24 cellular contexts compared by ENCODE assay signal in the genomic region with DNA sequence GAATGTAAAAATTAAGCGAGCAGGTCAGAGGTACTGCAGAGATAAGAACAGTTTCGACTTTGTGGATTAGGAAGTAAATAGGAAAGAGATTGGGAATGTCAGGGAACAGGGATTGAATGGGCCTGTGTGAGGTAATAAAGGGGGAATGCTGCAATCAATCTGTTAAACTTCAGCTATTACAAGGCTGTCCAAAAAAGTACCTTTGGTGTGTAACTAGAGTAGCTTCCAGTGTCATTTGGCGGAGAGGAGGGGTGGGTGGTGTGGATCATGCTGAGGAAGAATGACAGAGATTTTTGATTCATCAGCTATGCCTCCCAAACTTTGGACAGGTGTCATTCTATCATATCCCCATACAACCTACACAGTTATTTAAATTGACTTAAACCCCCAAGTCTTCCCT.
A peak's percentile ranks its signal among the peaks of the same experiment; 100 is the strongest.
DNase-seq lines count a peak whose midpoint lies in the region; ATAC-seq, FAIRE-seq and TF ChIP-seq lines count a peak whose summit lies in the region.
"Had no signal": no experiment of that assay in that cellular context is flagged by ENCODE, and none has a peak within 500 bp of the region (broad histone marks: within the 10 kb centered on the region; RNA-seq: fewer than 3 reads in every experiment).

No MANE protein-coding gene starts in this region.

- no peak for TF ChIP-seq POLR2A in HepG2 (IDR thresholded peaks at IDR 0.05; ENCODE audit: insufficient read depth in 1 of 2, low read depth in 2 of 2, low read length in 2 of 2)
- no peak for TF ChIP-seq POLR2A in upper lobe of left lung (IDR thresholded peaks at IDR 0.05)

- H3K4me1 ChIP-seq in liver (ENCODE audit: control insufficient read depth in 4 of 4, insufficient read depth in 4 of 4, low read length in 3 of 4) (peaks cover 0 to 16% (median 4%) of the 10 kb centered on the region in 4 donors), HepG2 (ENCODE audit: insufficient read depth, low read length) (no peaks in the 10 kb centered on the region), osteoblast (ENCODE audit: insufficient read depth, low read length) (peaks cover 28% of the 10 kb centered on the region), upper lobe of left lung (peaks cover 3 to 18% (median 6%) of the 10 kb centered on the region in 4 donors)
- H3K4me1 ChIP-seq: BE2C had no signal

- no peak overlapping the region for H3K4me2 ChIP-seq in HepG2 (ENCODE audit: low read depth, low read length)
- H3K4me2 ChIP-seq in osteoblast (ENCODE audit: insufficient read depth, low read length): peak overlapping the region; percentile 64
- H3K4me2 ChIP-seq: BLaER1 treated with 17β-estradiol and CSF1 and Interleukin-3, amounts not matched to agents 10 nM and 100 nM; GM23338 had no signal

- no TSS peak for BruUV-seq in HepG2 (replicated peaks; lab: Mats Ljungman, UMichigan)

- CTCF ChIA-PET in HepG2 (lab: Yijun Ruan, JAX; ENCODE audit: low intra/inter-chr PET ratio, low total read pairs): no interaction called here

- in situ Hi-C loops in HepG2 (cut with HindIII; ENCODE audit: extremely low pct_ligation_motif_present, low pct_unique_long_range_greater_than_20kb): no loop called here

- no peak overlapping the region for H2AFZ ChIP-seq in HepG2 (ENCODE audit: low read length)
- no peak overlapping the region for H2AFZ ChIP-seq in osteoblast (ENCODE audit: low read length)
- H2AFZ ChIP-seq: GM23338 had no signal

- H3K27me3 ChIP-seq in liver (ENCODE audit: control insufficient read depth in 4 of 4, insufficient read depth in 4 of 4, low read length in 3 of 4) (no peaks in the 10 kb centered on the region), HepG2 (ENCODE audit: control insufficient read depth in 1 of 2, insufficient read depth in 2 of 2, low read length in 2 of 2) (peaks cover 0 to 8% of the 10 kb centered on the region in 2 experiments; a peak in 1 of 5 replicates), osteoblast (ENCODE audit: insufficient read depth, low read length) (no peaks in the 10 kb centered on the region), upper lobe of left lung (no peaks in the 10 kb centered on the region)
- H3K27me3 ChIP-seq: BE2C; BLaER1 treated with 17β-estradiol and CSF1 and Interleukin-3, amounts not matched to agents 10 nM and 100 nM had no signal

- ATAC-seq in HepG2 (no peak), left lobe of liver (peak; percentile 73), upper lobe of left lung (ENCODE audit: low FRiP score in 2 of 2) (no peak)
- ATAC-seq: GM23338, HCT116 had no signal

- TF ChIP-seq EP300 in HepG2 (IDR thresholded peaks at IDR 0.05; ENCODE audit: low read depth in 2 of 2, low read length in 2 of 2) (no peak), HepG2 (CRISPR knock-in tag; IDR thresholded peaks at IDR 0.05; ENCODE audit: borderline replicate concordance) (no peak), upper lobe of left lung (IDR thresholded peaks at IDR 0.05) (no peak)

- peak in 1 of 2 donors; percentile 37 for TF ChIP-seq RAD21 in liver (IDR thresholded peaks at IDR 0.05)
- no peak for TF ChIP-seq RAD21 in HepG2 (CRISPR knock-in tag; IDR thresholded peaks at IDR 0.05)

- H3K27ac ChIP-seq in liver (ENCODE audit: low read depth in 1 of 2, low read length in 2 of 2) (peak overlapping the region; percentile 63 to 65), HepG2 (ENCODE audit: extremely low read length, insufficient read depth, low read length) (no peak overlapping the region), osteoblast (ENCODE audit: low read depth, low read length) (no peak overlapping the region), upper lobe of left lung (no peak overlapping the region)
- H3K27ac ChIP-seq: 22Rv1; BLaER1 treated with 17β-estradiol and CSF1 and Interleukin-3, amounts not matched to agents 10 nM and 100 nM had no signal

- no peak for DNase-seq in HepG2 (ENCODE audit: low spot score)
- no peak for DNase-seq in left lobe of liver (ENCODE audit: low spot score)
- no peak for DNase-seq in osteoblast (ENCODE audit: insufficient read length, low spot score, missing footprints)
- DNase-seq in NCI-H1105 treated with DMSO at 0.1 percent for 48 hours (lab: John Stamatoyannopoulos, UW): no peak
- no peak for DNase-seq in upper lobe of left lung
- DNase-seq in T-helper 1 cell: no peak
- no peak for DNase-seq in hepatic stellate cell (ENCODE audit: low spot score)
- DNase-seq: AML-193; BE2C; CD4-positive, alpha-beta T cell; CD8-positive, alpha-beta memory T cell; DMS 273 treated with DMSO at 0.1 percent for 48 hours; DMS79 treated with DMSO at 0.1 percent for 48 hours; GF-D8; H9 had no signal

- no peak overlapping the region for H3K4me3 ChIP-seq in liver (ENCODE audit: low read depth in 1 of 3, low read length in 3 of 3)
- H3K4me3 ChIP-seq in HepG2 (replicated peaks in 1 of 3; ENCODE audit: insufficient read depth in 1 of 3, low read depth in 2 of 3, low read length in 3 of 3): no peak overlapping the region
- no peak overlapping the region for H3K4me3 ChIP-seq in osteoblast (ENCODE audit: insufficient read depth, low read length)
- no peak overlapping the region for H3K4me3 ChIP-seq in upper lobe of left lung
- H3K4me3 ChIP-seq: BLaER1 treated with 17β-estradiol and CSF1 and Interleukin-3, amounts not matched to agents 10 nM and 100 nM; GM23338 had no signal

- H3K79me2 ChIP-seq in HepG2 (ENCODE audit: insufficient read depth, low read length) (no peaks in the 10 kb centered on the region), osteoblast (ENCODE audit: insufficient read depth, low read length) (no peaks in the 10 kb centered on the region)

- H3K9me3 ChIP-seq in liver (ENCODE audit: control insufficient read depth in 4 of 4, low read length in 3 of 4) (no peaks in the 10 kb centered on the region), HepG2 (ENCODE audit: low read length) (no peaks in the 10 kb centered on the region), osteoblast (ENCODE audit: low read depth, low read length) (peaks cover 2% of the 10 kb centered on the region), upper lobe of left lung (peaks cover 0 to 5% (median 0%) of the 10 kb centered on the region in 4 donors)

- no peak overlapping the region for H3K9ac ChIP-seq in liver (ENCODE audit: low read depth in 1 of 2, low read length in 2 of 2)
- no peak overlapping the region for H3K9ac ChIP-seq in HepG2 (ENCODE audit: insufficient read depth, low read depth, low read length)
- H3K9ac ChIP-seq: BLaER1 treated with 17β-estradiol and CSF1 and Interleukin-3, amounts not matched to agents 10 nM and 100 nM had no signal

- FAIRE-seq in HepG2 (lab: Jason Lieb, UNC): no peak
- FAIRE-seq: A204.1, D721Med, GM12891, GM18507 had no signal

- H4K20me1 ChIP-seq in HepG2 (ENCODE audit: insufficient read depth, low read length): no peaks in the 10 kb centered on the region
- no peaks in the 10 kb centered on the region for H4K20me1 ChIP-seq in osteoblast (ENCODE audit: insufficient read depth, low read length)
- H4K20me1 ChIP-seq: BLaER1 treated with 17β-estradiol and CSF1 and Interleukin-3, amounts not matched to agents 10 nM and 100 nM had no signal

- intact Hi-C loops in HepG2 (cut with micrococcal nuclease; ENCODE audit: unreplicated experiment): no loop called here

- H3K36me3 ChIP-seq in liver (ENCODE audit: control insufficient read depth in 4 of 4, insufficient read depth in 3 of 4, low read depth in 1 of 4, low read length in 3 of 4): peaks cover 0 to 5% (median 0%) of the 10 kb centered on the region in 4 donors
- H3K36me3 ChIP-seq in HepG2 (replicated peaks in 1 of 2; ENCODE audit: control insufficient read depth in 1 of 2, insufficient read depth in 2 of 2, low read length in 2 of 2): no peaks in the 10 kb centered on the region
- H3K36me3 ChIP-seq in osteoblast (ENCODE audit: insufficient read depth, low read length): no peaks in the 10 kb centered on the region
- H3K36me3 ChIP-seq in upper lobe of left lung: no peaks in the 10 kb centered on the region
- H3K36me3 ChIP-seq: BE2C had no signal

- TF ChIP-seq CTCF in liver (IDR thresholded peaks at IDR 0.05; ENCODE audit: low read depth, low read length, missing input control) (no peak), HepG2 (CRISPR knock-in tag; IDR thresholded peaks at IDR 0.05) (no peak), osteoblast (IDR thresholded peaks at IDR 0.05; ENCODE audit: extremely low read depth, low read depth, low read length) (no peak), upper lobe of left lung (IDR thresholded peaks at IDR 0.05) (no peak)

- whole genome bisulfite sequencing in liver: 48% methylated on average over 3 of the region's 3 CpGs
- WGBS in HepG2 (ENCODE audit: low lambda C conversion rate): 20% methylated on average over 3 of the region's 3 CpGs
- 95% methylated on average over 3 of the region's 3 CpGs for WGBS in upper lobe of left lung, 2 donors

- POLR2A ChIA-PET in HepG2 (lab: Yijun Ruan, JAX): no interaction called here

TF ChIP-seq in liver, 16 proteins besides CTCF, POLR2A, EP300 and RAD21 (continues in another document):
- peak; percentile 43 for TF ChIP-seq FOXA1 (IDR thresholded peaks at IDR 0.05)
- TF ChIP-seq SP1 (IDR thresholded peaks at IDR 0.05): peak; percentile 8
- peak; percentile 17 to 75 for TF ChIP-seq RXRA (IDR thresholded peaks at IDR 0.05)
- no peak for TF ChIP-seq HNF4G (IDR thresholded peaks at IDR 0.05)
- TF ChIP-seq YY1 (IDR thresholded peaks at IDR 0.05): no peak
- TF ChIP-seq HNF4A (conservative IDR thresholded peaks at IDR 0.05): peak in 1 of 2 donors; percentile 59
- peak in 1 of 2 donors; percentile 39 for TF ChIP-seq EGR1 (IDR thresholded peaks at IDR 0.05; ENCODE audit: low read depth in 2 of 2)
- TF ChIP-seq, protein P1, sequence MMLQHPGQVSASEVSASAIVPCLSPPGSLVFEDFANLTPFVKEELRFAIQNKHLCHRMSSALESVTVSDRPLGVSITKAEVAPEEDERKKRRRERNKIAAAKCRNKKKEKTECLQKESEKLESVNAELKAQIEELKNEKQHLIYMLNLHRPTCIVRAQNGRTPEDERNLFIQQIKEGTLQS (IDR thresholded peaks at IDR 0.05): peak; percentile 34
- TF ChIP-seq NR2F2 (IDR thresholded peaks at IDR 0.05): no peak

TF ChIP-seq in HepG2, 621 proteins besides CTCF, POLR2A, EP300 and RAD21 (continues in another document):
- TF ChIP-seq, protein P2, sequence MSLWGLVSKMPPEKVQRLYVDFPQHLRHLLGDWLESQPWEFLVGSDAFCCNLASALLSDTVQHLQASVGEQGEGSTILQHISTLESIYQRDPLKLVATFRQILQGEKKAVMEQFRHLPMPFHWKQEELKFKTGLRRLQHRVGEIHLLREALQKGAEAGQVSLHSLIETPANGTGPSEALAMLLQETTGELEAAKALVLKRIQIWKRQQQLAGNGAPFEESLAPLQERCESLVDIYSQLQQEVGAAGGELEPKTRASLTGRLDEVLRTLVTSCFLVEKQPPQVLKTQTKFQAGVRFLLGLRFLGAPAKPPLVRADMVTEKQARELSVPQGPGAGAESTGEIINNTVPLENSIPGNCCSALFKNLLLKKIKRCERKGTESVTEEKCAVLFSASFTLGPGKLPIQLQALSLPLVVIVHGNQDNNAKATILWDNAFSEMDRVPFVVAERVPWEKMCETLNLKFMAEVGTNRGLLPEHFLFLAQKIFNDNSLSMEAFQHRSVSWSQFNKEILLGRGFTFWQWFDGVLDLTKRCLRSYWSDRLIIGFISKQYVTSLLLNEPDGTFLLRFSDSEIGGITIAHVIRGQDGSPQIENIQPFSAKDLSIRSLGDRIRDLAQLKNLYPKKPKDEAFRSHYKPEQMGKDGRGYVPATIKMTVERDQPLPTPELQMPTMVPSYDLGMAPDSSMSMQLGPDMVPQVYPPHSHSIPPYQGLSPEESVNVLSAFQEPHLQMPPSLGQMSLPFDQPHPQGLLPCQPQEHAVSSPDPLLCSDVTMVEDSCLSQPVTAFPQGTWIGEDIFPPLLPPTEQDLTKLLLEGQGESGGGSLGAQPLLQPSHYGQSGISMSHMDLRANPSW (CRISPR knock-in tag; IDR thresholded peaks at IDR 0.05; ENCODE audit: borderline replicate concordance): no peak

Comparison
In these comparisons a context has a peak if more than half of its experiments do, and no peak if none do; other contexts are left out.
1. H3K27ac ChIP-seq: peak in liver (2 of 2); none in HepG2 (single experiment), osteoblast (single experiment) and upper lobe of left lung (0 of 4).